Comparison of ENCODE assay signal across 8 cellular contexts in genomic region chr2:219298759-219299371, GRCh38. TPM values are rescaled to one million over a fixed set of nuclear protein-coding genes. Genes with fewer than 3 reads are reported as not detected.
DNase-seq lines count a peak whose midpoint lies in the region; ATAC-seq and TF ChIP-seq lines count a peak whose summit lies in the region.

No MANE protein-coding gene starts in this region.

- no peak overlapping the region for H3K4me3 Mint-ChIP-seq in CD4-positive, alpha-beta memory T cell
- peak overlapping the region; percentile 51 for H3K4me3 Mint-ChIP-seq in activated T-helper 1 cell treated with anti-CD3 and anti-CD28 coated beads, Interleukin-12 subunit alpha, Interleukin-12 subunit beta, Interleukin-2, Interleukin-4 antibody, amounts not matched to agents 30 ng/mL and 10 ng/mL and 1 ng/mL, durations not matched to agents 14 hours and 24 hours and 36 hours

- H3K27me3 Mint-ChIP-seq in CD4-positive, alpha-beta memory T cell = peaks cover 18 to 20% of the 10 kb centered on the region in 2 donors
- H3K27me3 Mint-ChIP-seq in activated T-helper 1 cell treated with anti-CD3 and anti-CD28 coated beads, Interleukin-12 subunit alpha, Interleukin-12 subunit beta, Interleukin-2, Interleukin-4 antibody, amounts not matched to agents 30 ng/mL and 10 ng/mL and 1 ng/mL, durations not matched to agents 14 hours and 24 hours and 36 hours (ENCODE audit: insufficient read depth) = peaks cover 24% of the 10 kb centered on the region

- H3K36me3 Mint-ChIP-seq in CD4-positive, alpha-beta memory T cell = no peaks in the 10 kb centered on the region
- no peaks in the 10 kb centered on the region for H3K36me3 Mint-ChIP-seq in activated T-helper 1 cell treated with anti-CD3 and anti-CD28 coated beads, Interleukin-12 subunit alpha, Interleukin-12 subunit beta, Interleukin-2, Interleukin-4 antibody, amounts not matched to agents 30 ng/mL and 10 ng/mL and 1 ng/mL, durations not matched to agents 14 hours and 24 hours and 36 hours (ENCODE audit: low read depth)

- no peak overlapping the region for H3K9ac ChIP-seq in neuronal stem cell (ENCODE audit: low read depth, low read length, poor library complexity)

- H3K36me3 ChIP-seq in CD4-positive, alpha-beta memory T cell (ENCODE audit: insufficient read depth, low read length) = no peaks in the 10 kb centered on the region
- no peaks in the 10 kb centered on the region for H3K36me3 ChIP-seq in neuronal stem cell (replicated peaks in 1 of 2; ENCODE audit: control insufficient read depth in 2 of 2, insufficient read depth in 2 of 2, low read length in 2 of 2)

- H2BK5ac ChIP-seq in neuronal stem cell (ENCODE audit: low read length) = no peak overlapping the region

- ATAC-seq in GM21360 (IDR thresholded peaks at IDR 0.05; ENCODE audit: unreplicated experiment) = peak; percentile 61

- peak; percentile 79 to 88 (median 83) for DNase-seq in CD4-positive, alpha-beta memory T cell
- DNase-seq in Kasumi-1 (lab: John Stamatoyannopoulos, UW) (peak; percentile 23 to 44), RWPE1 (ENCODE audit: low spot score) (peak; percentile 91), fibroblast of the conjunctiva (ENCODE audit: low read depth) (peak; percentile 58), neuronal stem cell (ENCODE audit: low spot score) (peak; percentile 70), superior temporal gyrus (ENCODE audit: extremely low spot score) (peak; percentile 90)
- DNase-seq in activated T-helper 1 cell treated with anti-CD3 and anti-CD28 coated beads, Interleukin-12 subunit alpha, Interleukin-12 subunit beta, Interleukin-2, Interleukin-4 antibody, amounts not matched to agents 30 ng/mL and 10 ng/mL and 1 ng/mL, durations not matched to agents 14 hours and 24 hours and 36 hours (ENCODE audit: low spot score) = peak; percentile 76

- no peak overlapping the region for H3K4me3 ChIP-seq in CD4-positive, alpha-beta memory T cell (ENCODE audit: low read length in 2 of 2)
- H3K4me3 ChIP-seq in neuronal stem cell (ENCODE audit: low read length in 2 of 2) = peak overlapping the region in 1 of 2 donors; percentile 10

- peaks cover 12% of the 10 kb centered on the region for H3K4me1 ChIP-seq in CD4-positive, alpha-beta memory T cell (ENCODE audit: insufficient read depth, low read length)
- peaks cover 28% of the 10 kb centered on the region in 2 donors for H3K4me1 ChIP-seq in neuronal stem cell (ENCODE audit: control insufficient read depth in 2 of 2, insufficient read depth in 1 of 2, low read depth in 1 of 2, low read length in 2 of 2)

- TF ChIP-seq CTCF in RWPE1 (conservative IDR thresholded peaks at IDR 0.05; ENCODE audit: low read depth) = peak; percentile 97

- intact Hi-C loops in CD4-positive, alpha-beta memory T cell (cut with micrococcal nuclease) = loop anchor here (1.0 to 5.0 kb wide), 6 partner anchors 88 to 270 kb away; partner anchors contain the start of genes DNPEP and NHEJ1
- intact Hi-C loops in activated T-helper 1 cell treated with anti-CD3 and anti-CD28 coated beads, Interleukin-12 subunit alpha, Interleukin-12 subunit beta, Interleukin-2, Interleukin-4 antibody, amounts not matched to agents 30 ng/mL and 10 ng/mL and 1 ng/mL, durations not matched to agents 14 hours and 24 hours and 36 hours (cut with micrococcal nuclease) = loop anchor here (1.0 to 2.0 kb wide), 7 partner anchors 9 to 240 kb away; partner anchors contain the start of genes ABCB6, NHEJ1, TUBA4A and TUBA4B

- H3K9me3 ChIP-seq in CD4-positive, alpha-beta memory T cell (ENCODE audit: control insufficient read depth in 1 of 2, low read length in 2 of 2) = no peaks in the 10 kb centered on the region
- no peaks in the 10 kb centered on the region for H3K9me3 ChIP-seq in neuronal stem cell (replicated peaks in 1 of 2; ENCODE audit: control insufficient read depth in 2 of 2, insufficient read depth in 1 of 2, low read depth in 1 of 2, low read length in 2 of 2)

- peak overlapping the region in 1 of 7 donors; percentile 44 for H3K27ac Mint-ChIP-seq in CD4-positive, alpha-beta memory T cell
- no peak overlapping the region for H3K27ac Mint-ChIP-seq in activated T-helper 1 cell treated with anti-CD3 and anti-CD28 coated beads, Interleukin-12 subunit alpha, Interleukin-12 subunit beta, Interleukin-2, Interleukin-4 antibody, amounts not matched to agents 30 ng/mL and 10 ng/mL and 1 ng/mL, durations not matched to agents 14 hours and 24 hours and 36 hours

- peak overlapping the region; percentile 83 for H2AFZ ChIP-seq in neuronal stem cell (ENCODE audit: low read length)

- no peak overlapping the region for H3K14ac ChIP-seq in neuronal stem cell (ENCODE audit: low read length)

- no peak overlapping the region for H3K27ac ChIP-seq in CD4-positive, alpha-beta memory T cell (ENCODE audit: low read depth, low read length)
- H3K27ac ChIP-seq in RWPE1 (no peak overlapping the region), neuronal stem cell (replicated peaks; ENCODE audit: low read length) (no peak overlapping the region)

- H3K4me2 ChIP-seq in neuronal stem cell (ENCODE audit: insufficient read depth, low read length, poor library complexity, severe bottlenecking) = no peak overlapping the region

- no peak overlapping the region for H3K4ac ChIP-seq in neuronal stem cell (ENCODE audit: low read length)

- H2BK15ac ChIP-seq in neuronal stem cell (ENCODE audit: low read length) = peak overlapping the region; percentile 95

- H3K27me3 ChIP-seq in CD4-positive, alpha-beta memory T cell (ENCODE audit: insufficient read depth, low read length) = no peaks in the 10 kb centered on the region
- H3K27me3 ChIP-seq in neuronal stem cell (ENCODE audit: control insufficient read depth in 3 of 3, insufficient read depth in 3 of 3, low read depth in 1 of 3, low read length in 3 of 3) = peaks cover 0 to 33% (median 0%) of the 10 kb centered on the region in 3 experiments

- H2BK12ac ChIP-seq in neuronal stem cell (ENCODE audit: low read length) = peak overlapping the region; percentile 87

- POLR2A ChIA-PET in CD4-positive, alpha-beta memory T cell (lab: Charles Lee; ENCODE audit: partially characterized antibody) = interaction anchor here (1.2 to 2.9 kb wide), 3 partner anchors 20 to 122 kb away, joined by 3 to 9 read pairs (median 4); partner anchors contain the start of genes CNPPD1 and DNAJB2
- POLR2A ChIA-PET in RWPE1 (lab: Yijun Ruan, JAX; ENCODE audit: low non-redundant PET) = no interaction called here

- no peaks in the 10 kb centered on the region for H3K79me1 ChIP-seq in neuronal stem cell (ENCODE audit: low read depth, low read length)

- H3K9me3 Mint-ChIP-seq in CD4-positive, alpha-beta memory T cell = peaks cover 0 to 3% (median 0%) of the 10 kb centered on the region in 8 donors
- H3K9me3 Mint-ChIP-seq in activated T-helper 1 cell treated with anti-CD3 and anti-CD28 coated beads, Interleukin-12 subunit alpha, Interleukin-12 subunit beta, Interleukin-2, Interleukin-4 antibody, amounts not matched to agents 30 ng/mL and 10 ng/mL and 1 ng/mL, durations not matched to agents 14 hours and 24 hours and 36 hours = no peaks in the 10 kb centered on the region

- no peak overlapping the region for H4K91ac ChIP-seq in neuronal stem cell (ENCODE audit: low read depth, low read length, poor library complexity)

- H3K18ac ChIP-seq in neuronal stem cell (ENCODE audit: low read length) = peak overlapping the region; percentile 0

- peaks cover 6 to 21% (median 11%) of the 10 kb centered on the region in 4 donors for H3K4me1 Mint-ChIP-seq in CD4-positive, alpha-beta memory T cell
- H3K4me1 Mint-ChIP-seq in activated T-helper 1 cell treated with anti-CD3 and anti-CD28 coated beads, Interleukin-12 subunit alpha, Interleukin-12 subunit beta, Interleukin-2, Interleukin-4 antibody, amounts not matched to agents 30 ng/mL and 10 ng/mL and 1 ng/mL, durations not matched to agents 14 hours and 24 hours and 36 hours (ENCODE audit: low read depth) = peaks cover 13% of the 10 kb centered on the region

- WGBS in neuronal stem cell (ENCODE audit: extremely low coverage in 2 of 2, insufficient read length in 2 of 2, insufficient replicate concordance in 1 of 2), 2 donors = no CpG with 5 or more reads among the region's 15 CpGs

- peak overlapping the region; percentile 58 for H2AK5ac ChIP-seq in neuronal stem cell (ENCODE audit: low read depth, low read length)

- CTCF ChIA-PET in CD4-positive, alpha-beta memory T cell (lab: Charles Lee; ENCODE audit: partially characterized antibody) = interaction anchor here (0.7 to 5.7 kb wide), 37 partner anchors 8 to 331 kb away, joined by 3 to 60 read pairs (median 4); partner anchors contain the start of genes DNAJB2, GLB1L, NHEJ1 and TUBA4A
- CTCF ChIA-PET in RWPE1 (lab: Yijun Ruan, JAX) = interaction anchor here (0.5 to 2.8 kb wide), 12 partner anchors 13 to 725 kb away, joined by 3 to 15 read pairs (median 4); partner anchors contain the start of genes ANKZF1, ATG9A, DNAJB2 and TUBA4A

- no peak overlapping the region for H4K8ac ChIP-seq in neuronal stem cell (ENCODE audit: low read depth, low read length)

- no peak overlapping the region for H2BK120ac ChIP-seq in neuronal stem cell (ENCODE audit: low read depth, low read length)

- no peak overlapping the region for H3K23ac ChIP-seq in neuronal stem cell (ENCODE audit: low read depth, low read length, poor library complexity)

RNA-seq across cellular contexts. Expression of gene PTPRN, which starts 10.3 kb away (rescaled TPM):
- not detected for total RNA-seq in CD4-positive, alpha-beta memory T cell
- polyA plus RNA-seq in CD4-positive, alpha-beta memory T cell = under 1 TPM in 1 of 2 donors, not detected in 1; 0.31 TPM
- 0.23 TPM in 1 of 2 replicates, not detected in the other for total RNA-seq in activated T-helper 1 cell treated with anti-CD3 and anti-CD28 coated beads, Interleukin-12 subunit alpha, Interleukin-12 subunit beta, Interleukin-2, Interleukin-4 antibody, amounts not matched to agents 30 ng/mL and 10 ng/mL and 1 ng/mL, durations not matched to agents 14 hours and 24 hours and 36 hours
- 0.36 TPM for polyA plus RNA-seq in neuronal stem cell (2013, experiment 1 of 2)
- polyA plus RNA-seq in neuronal stem cell (2013, experiment 2 of 2) = 0.47 TPM

RNA-seq across cellular contexts. Expression of gene DNAJB2, which starts 19.7 kb away (rescaled TPM):
- 100 to 1,000 TPM; 110 to 117 TPM for total RNA-seq in CD4-positive, alpha-beta memory T cell
- 1 to 10 TPM; 4.1 to 6.8 TPM for polyA plus RNA-seq in CD4-positive, alpha-beta memory T cell
- 40.8 and 45.3 TPM in 2 replicates for total RNA-seq in activated T-helper 1 cell treated with anti-CD3 and anti-CD28 coated beads, Interleukin-12 subunit alpha, Interleukin-12 subunit beta, Interleukin-2, Interleukin-4 antibody, amounts not matched to agents 30 ng/mL and 10 ng/mL and 1 ng/mL, durations not matched to agents 14 hours and 24 hours and 36 hours
- 39.6 TPM for polyA plus RNA-seq in neuronal stem cell (2013, experiment 1 of 2)
- 39.1 TPM for polyA plus RNA-seq in neuronal stem cell (2013, experiment 2 of 2)

RNA-seq across cellular contexts. Expression of gene RESP18, which starts 33.7 kb away (rescaled TPM):
- total RNA-seq in CD4-positive, alpha-beta memory T cell = not detected
- not detected for polyA plus RNA-seq in CD4-positive, alpha-beta memory T cell
- not detected in 2 replicates for total RNA-seq in activated T-helper 1 cell treated with anti-CD3 and anti-CD28 coated beads, Interleukin-12 subunit alpha, Interleukin-12 subunit beta, Interleukin-2, Interleukin-4 antibody, amounts not matched to agents 30 ng/mL and 10 ng/mL and 1 ng/mL, durations not matched to agents 14 hours and 24 hours and 36 hours
- not detected for polyA plus RNA-seq in neuronal stem cell (2013, experiment 1 of 2)
- not detected for polyA plus RNA-seq in neuronal stem cell (2013, experiment 2 of 2)

RNA-seq across cellular contexts. Expression of gene TUBA4A, which starts 45.1 kb away (rescaled TPM):
- 100 to 1,000 TPM; 242 to 259 TPM for total RNA-seq in CD4-positive, alpha-beta memory T cell
- polyA plus RNA-seq in CD4-positive, alpha-beta memory T cell = 100 to 1,000 TPM; 157 to 268 TPM
- 211 and 217 TPM in 2 replicates for total RNA-seq in activated T-helper 1 cell treated with anti-CD3 and anti-CD28 coated beads, Interleukin-12 subunit alpha, Interleukin-12 subunit beta, Interleukin-2, Interleukin-4 antibody, amounts not matched to agents 30 ng/mL and 10 ng/mL and 1 ng/mL, durations not matched to agents 14 hours and 24 hours and 36 hours
- 0.42 TPM for polyA plus RNA-seq in neuronal stem cell (2013, experiment 1 of 2)
- 0.78 TPM for polyA plus RNA-seq in neuronal stem cell (2013, experiment 2 of 2)

RNA-seq across cellular contexts. Expression of gene TUBA4B, which starts 45.8 kb away (rescaled TPM):
- total RNA-seq in CD4-positive, alpha-beta memory T cell = not detected
- polyA plus RNA-seq in CD4-positive, alpha-beta memory T cell = not detected
- not detected in 2 replicates for total RNA-seq in activated T-helper 1 cell treated with anti-CD3 and anti-CD28 coated beads, Interleukin-12 subunit alpha, Interleukin-12 subunit beta, Interleukin-2, Interleukin-4 antibody, amounts not matched to agents 30 ng/mL and 10 ng/mL and 1 ng/mL, durations not matched to agents 14 hours and 24 hours and 36 hours
- polyA plus RNA-seq in neuronal stem cell (2013, experiment 1 of 2) = not detected
- not detected for polyA plus RNA-seq in neuronal stem cell (2013, experiment 2 of 2)

Comparison
In these comparisons a context has a peak if more than half of its experiments do, and no peak if none do; other contexts are left out.
1. DNase-seq: peak in every context shown above with its lines; median percentile 91 in RWPE1; 90 in superior temporal gyrus; 83 in CD4-positive, alpha-beta memory T cell; 76 in activated T-helper 1 cell treated with anti-CD3 and anti-CD28 coated beads, Interleukin-12 subunit alpha, Interleukin-12 subunit beta, Interleukin-2, Interleukin-4 antibody, amounts not matched to agents 30 ng/mL and 10 ng/mL and 1 ng/mL, durations not matched to agents 14 hours and 24 hours and 36 hours; 70 in neuronal stem cell; 58 in fibroblast of the conjunctiva; 34 in Kasumi-1.